In genomic region chr6:106870069-106870468, GRCh38 we compare ENCODE assay signal across 11 cellular contexts.
DNase-seq lines count a peak whose midpoint lies in the region; ATAC-seq, FAIRE-seq and TF ChIP-seq lines count a peak whose summit lies in the region.
"Had no signal": no experiment of that assay in that cellular context is flagged by ENCODE, and none has a peak within 500 bp of the region (broad histone marks: within the 10 kb centered on the region; RNA-seq: fewer than 3 reads in every experiment).

No MANE protein-coding gene starts in this region.

- intact Hi-C loops in esophagus squamous epithelium (cut with DNase I) (no loop called here), posterior vena cava (cut with DNase I) (no loop called here)

- no peak for TF ChIP-seq POLR2A in esophagus squamous epithelium (IDR thresholded peaks at IDR 0.05)

- no peak for FAIRE-seq in RCC 7860 (lab: Jason Lieb, UNC)
- FAIRE-seq: GM19239 had no signal

- H3K4me1 ChIP-seq in esophagus squamous epithelium: peaks cover 3 to 14% (median 5%) of the 10 kb centered on the region in 3 donors
- H3K4me1 ChIP-seq: HAP-1 had no signal

- no peak overlapping the region for H3K4me3 ChIP-seq in esophagus squamous epithelium
- no peak overlapping the region for H3K4me3 ChIP-seq in retinal pigment epithelial cell (ENCODE audit: low read length)
- H3K4me3 ChIP-seq: HAP-1 had no signal

- no peaks in the 10 kb centered on the region for H3K27me3 ChIP-seq in esophagus squamous epithelium

- peak; percentile 55 for DNase-seq in GM03348 (ENCODE audit: low spot score)
- DNase-seq in RCC 7860 (ENCODE audit: low spot score): peak; percentile 97
- no peak for DNase-seq in esophagus squamous epithelium (lab: John Stamatoyannopoulos, UW)
- DNase-seq in retinal pigment epithelial cell (ENCODE audit: low read depth): peak; percentile 56
- DNase-seq in effector CD4-positive, alpha-beta T cell: no peak
- no peak for DNase-seq in posterior vena cava (ENCODE audit: low spot score)
- DNase-seq in germinal center (ENCODE audit: low spot score): no peak
- DNase-seq: NCI-H345 had no signal

- peak overlapping the region; percentile 28 to 79 (median 52) for H3K27ac ChIP-seq in esophagus squamous epithelium

- no peak for TF ChIP-seq CTCF in esophagus squamous epithelium (IDR thresholded peaks at IDR 0.05)
- no peak for TF ChIP-seq CTCF in retinal pigment epithelial cell (conservative IDR thresholded peaks at IDR 0.05; ENCODE audit: low read depth, low read length)

- WGBS in esophagus squamous epithelium, 2 donors: 42 to 71% methylated on average over 1 of the region's 1 CpG

- ATAC-seq in GM21529 (IDR thresholded peaks at IDR 0.05; ENCODE audit: unreplicated experiment): no peak

- no peaks in the 10 kb centered on the region for H3K36me3 ChIP-seq in esophagus squamous epithelium
- H3K36me3 ChIP-seq: HAP-1 had no signal

- peaks cover 0 to 2% (median 0%) of the 10 kb centered on the region in 3 donors for H3K9me3 ChIP-seq in esophagus squamous epithelium

Comparison
In these comparisons a context has a peak if more than half of its experiments do, and no peak if none do; other contexts are left out.
1. DNase-seq: peak in GM03348 (single experiment), RCC 7860 (single experiment) and retinal pigment epithelial cell (single experiment); none in esophagus squamous epithelium (single experiment), effector CD4-positive, alpha-beta T cell (single experiment), posterior vena cava (single experiment) and germinal center (single experiment).